ENCODE assay signal across 8 cellular contexts in the genomic region with DNA sequence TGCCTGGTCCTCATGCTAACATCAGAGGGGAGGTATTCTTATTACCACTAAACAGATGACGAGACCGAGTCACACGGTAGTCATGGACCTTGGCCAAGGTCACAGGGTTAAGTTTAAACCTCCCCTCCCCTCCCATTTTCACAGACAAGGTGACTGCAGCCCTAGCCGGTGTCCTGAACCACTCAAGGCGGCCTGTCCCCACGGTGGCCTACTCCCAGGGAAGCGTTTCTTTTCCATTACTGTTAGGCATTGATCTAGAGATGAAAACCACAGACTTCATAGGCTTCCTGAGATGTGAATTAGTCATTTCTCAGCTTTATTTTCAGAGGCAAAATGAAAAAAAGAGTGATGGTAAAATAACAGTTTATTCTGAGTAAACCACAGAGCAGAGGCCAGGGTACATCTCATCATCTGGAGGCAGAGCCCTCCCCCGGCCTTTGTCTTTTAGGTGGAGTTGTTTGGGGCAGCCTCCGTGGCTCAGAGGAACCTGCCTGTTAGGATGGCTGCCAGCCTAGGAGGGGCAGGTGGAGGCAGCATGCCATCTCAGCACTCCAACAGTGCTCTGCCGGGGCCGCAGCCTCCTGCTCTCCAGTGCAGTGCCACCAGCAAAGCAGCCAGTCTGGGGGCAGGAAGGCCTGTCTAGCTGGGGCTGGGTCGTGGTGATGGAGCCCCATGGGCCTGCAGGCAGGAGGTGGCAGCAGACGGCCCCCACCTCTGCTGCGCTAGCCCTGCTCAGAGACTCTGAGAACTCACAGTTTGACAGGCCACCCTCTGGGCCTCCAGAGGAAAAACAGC.
DNase-seq lines count a peak whose midpoint lies in the region; ATAC-seq and TF ChIP-seq lines count a peak whose summit lies in the region.

No MANE protein-coding gene starts in this region.

- H3K79me2 ChIP-seq in hepatocyte: peaks cover 92% of the 10 kb centered on the region

- 56% methylated on average over 14 of the region's 14 CpGs for WGBS in hepatocyte (ENCODE audit: low lambda C conversion rate, missing lambda C conversion rate)

- TF ChIP-seq CTCF in hepatocyte (IDR thresholded peaks at IDR 0.05; ENCODE audit: poor library complexity): no peak

- H2AFZ ChIP-seq in hepatocyte: no peak overlapping the region

- H3K4me1 ChIP-seq in hepatocyte (ENCODE audit: insufficient read depth): peaks cover 28% of the 10 kb centered on the region

- ATAC-seq in HG02870 (IDR thresholded peaks at IDR 0.05; ENCODE audit: unreplicated experiment) (peak; percentile 50), HG02763 (IDR thresholded peaks at IDR 0.05; ENCODE audit: unreplicated experiment) (no peak), GM19328 (IDR thresholded peaks at IDR 0.05; ENCODE audit: unreplicated experiment) (no peak)

- no peaks in the 10 kb centered on the region for H3K27me3 ChIP-seq in hepatocyte

- no peaks in the 10 kb centered on the region for H3K9me3 ChIP-seq in hepatocyte (ENCODE audit: low read depth)

- H3K9me2 ChIP-seq in hepatocyte (replicated peaks; ENCODE audit: insufficient read depth): no peaks in the 10 kb centered on the region

- peak overlapping the region; percentile 100 for H3K27ac Mint-ChIP-seq in activated naive CD4-positive, alpha-beta T cell treated with anti-CD3 and anti-CD28 coated beads, Interleukin-2, amount 10 ng/mL, durations not matched to agents 7 days and 5 days

- H3K4me1 Mint-ChIP-seq in activated naive CD4-positive, alpha-beta T cell treated with anti-CD3 and anti-CD28 coated beads, Interleukin-2, amount 10 ng/mL, durations not matched to agents 7 days and 5 days: peaks cover 75% of the 10 kb centered on the region

- H3K27ac ChIP-seq in hepatocyte: peak overlapping the region; percentile 38

- peaks cover 15% of the 10 kb centered on the region for H4K20me1 ChIP-seq in hepatocyte (ENCODE audit: insufficient read depth, poor library complexity, severe bottlenecking)

- H3K4me2 ChIP-seq in hepatocyte: no peak overlapping the region

- peak; percentile 68 for DNase-seq in GM03348 (ENCODE audit: low spot score)
- DNase-seq in RPMI8226: peak; percentile 89
- DNase-seq in activated naive CD4-positive, alpha-beta T cell treated with anti-CD3 and anti-CD28 coated beads, Interleukin-2, amount 10 ng/mL, durations not matched to agents 7 days and 5 days: peak; percentile 76
- peak; percentile 44 for DNase-seq in hepatocyte (ENCODE audit: low spot score)
- peak; percentile 73 to 76 for DNase-seq in stimulated activated CD4-positive, alpha-beta T cell treated with anti-CD3 and anti-CD28 coated beads, Interleukin-2, amount 100 ng/mL, for 24 hours

- H3K9me3 Mint-ChIP-seq in activated naive CD4-positive, alpha-beta T cell treated with anti-CD3 and anti-CD28 coated beads, Interleukin-2, amount 10 ng/mL, durations not matched to agents 7 days and 5 days: no peaks in the 10 kb centered on the region

- no peaks in the 10 kb centered on the region for H3K27me3 Mint-ChIP-seq in activated naive CD4-positive, alpha-beta T cell treated with anti-CD3 and anti-CD28 coated beads, Interleukin-2, amount 10 ng/mL, durations not matched to agents 7 days and 5 days

- CTCF ChIA-PET in activated naive CD4-positive, alpha-beta T cell treated with anti-CD3 and anti-CD28 coated beads, Interleukin-2, amount 10 ng/mL, durations not matched to agents 7 days and 5 days (lab: Charles Lee): interaction anchor here (0.6 to 2.7 kb wide), 10 partner anchors 9 to 90 kb away, joined by 3 to 13 read pairs (median 6); a partner anchor contains a TSS

- H3K36me3 ChIP-seq in hepatocyte (replicated peaks; ENCODE audit: insufficient read depth, low read depth): no peaks in the 10 kb centered on the region

- H3K36me3 Mint-ChIP-seq in activated naive CD4-positive, alpha-beta T cell treated with anti-CD3 and anti-CD28 coated beads, Interleukin-2, amount 10 ng/mL, durations not matched to agents 7 days and 5 days: peaks cover 20% of the 10 kb centered on the region

- H3K4me3 Mint-ChIP-seq in activated naive CD4-positive, alpha-beta T cell treated with anti-CD3 and anti-CD28 coated beads, Interleukin-2, amount 10 ng/mL, durations not matched to agents 7 days and 5 days: peak overlapping the region; percentile 53

- no peak overlapping the region for H3K4me3 ChIP-seq in hepatocyte
